13 cellular contexts compared by ENCODE assay signal in genomic region chr2:128501022-128501690, GRCh38.
"Had no signal": no experiment of that assay in that cellular context is flagged by ENCODE, and none has a peak within 500 bp of the region (broad histone marks: within the 10 kb centered on the region; RNA-seq: fewer than 3 reads in every experiment).

No MANE protein-coding gene starts in this region.

- H3K4me2 ChIP-seq: neural progenitor cell had no signal

- H3K36me3 Mint-ChIP-seq: neural progenitor cell had no signal

- H3K4me3 ChIP-seq: lung, neural progenitor cell, skin epidermis, upper lobe of left lung had no signal

- H3K27ac Mint-ChIP-seq: neural progenitor cell had no signal

- H3K9ac ChIP-seq: neural progenitor cell, parathyroid adenoma had no signal

- H3K27ac ChIP-seq: neural progenitor cell, parathyroid adenoma, skin epidermis, upper lobe of left lung had no signal

- H3K4me1 ChIP-seq: parathyroid adenoma, upper lobe of left lung had no signal

- H3K9me3 ChIP-seq: upper lobe of left lung had no signal

- H3K36me3 ChIP-seq: neural progenitor cell, upper lobe of left lung had no signal

- H3K4me3 Mint-ChIP-seq: neural progenitor cell had no signal

- H3K27me3 ChIP-seq: neural progenitor cell, upper lobe of left lung had no signal

- DNase-seq: activated CD4-positive, alpha-beta T cell treated with anti-CD3 and anti-CD28 coated beads, Interleukin-2, amount 50 U/mL, for 1 hour; activated CD8-positive, alpha-beta memory T cell treated with anti-CD3 and anti-CD28 coated beads for 24 hours; activated naive CD4-positive, alpha-beta T cell treated with anti-CD3 and anti-CD28 coated beads, Interleukin-2, amount 50 U/mL, for 16 hours; activated T-cell treated with anti-CD3 and anti-CD28 coated beads for 4 hours; dermis blood vessel endothelial cell; stimulated activated CD4-positive, alpha-beta T cell treated with anti-CD3 and anti-CD28 coated beads, Interleukin-15, amount 100 ng/mL, for 24 hours; stimulated activated CD4-positive, alpha-beta T cell treated with anti-CD3 and anti-CD28 coated beads, Interleukin-4, amount 100 ng/mL, for 1 hour; stimulated activated naive CD4-positive, alpha-beta T cell treated with Interleukin-2 at 50 U/mL for 16 hours had no signal
